ENCODE assay signal across 8 cellular contexts in the genomic region with DNA sequence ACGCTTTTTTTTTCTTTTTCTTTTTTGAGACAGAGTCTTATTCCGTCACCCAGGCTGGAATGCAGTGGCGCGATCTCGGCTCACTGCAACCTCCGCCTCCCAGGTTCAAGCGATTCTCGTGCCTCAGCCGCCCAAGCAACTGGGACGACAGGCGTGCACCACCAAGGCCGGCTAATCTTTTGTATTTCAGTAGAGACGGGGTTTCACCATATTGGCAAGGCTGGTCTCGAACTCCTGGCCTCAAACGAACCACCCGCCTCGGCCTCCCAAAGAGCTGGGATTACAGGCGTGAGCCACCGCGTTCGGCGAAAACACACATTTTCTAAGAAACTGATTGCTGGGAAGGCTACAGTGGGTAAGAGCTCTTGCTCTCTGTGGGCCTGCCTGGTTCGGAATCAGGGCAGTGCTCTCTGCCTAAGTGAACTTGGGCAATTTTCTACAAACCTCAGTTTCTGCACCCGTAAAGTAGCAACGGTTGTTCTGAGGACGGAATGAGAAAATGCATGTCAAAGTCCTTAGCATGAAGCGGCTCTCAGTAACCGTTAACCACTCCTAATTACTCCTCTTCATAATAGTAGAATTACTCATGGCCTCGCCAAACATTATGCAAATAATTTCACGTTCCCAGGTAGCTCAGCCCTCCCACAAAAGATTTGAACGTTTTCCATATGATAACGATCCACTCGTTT. TPM values are rescaled to one million over a fixed set of nuclear protein-coding genes. Genes with fewer than 3 reads are reported as not detected.
A peak's percentile ranks its signal among the peaks of the same experiment; 100 is the strongest.
DNase-seq lines count a peak whose midpoint lies in the region; ATAC-seq and TF ChIP-seq lines count a peak whose summit lies in the region.

No MANE protein-coding gene starts in this region.

- TF ChIP-seq POLR2A in prostate gland (IDR thresholded peaks at IDR 0.05) = no peak

- H3K4me3 ChIP-seq in epithelial cell of esophagus (ENCODE audit: low read length) = peak overlapping the region; percentile 59
- peak overlapping the region; percentile 50 to 52 for H3K4me3 ChIP-seq in prostate gland

- intact Hi-C loops in prostate gland (cut with DNase I) = loop anchor here (2.0 kb wide), 1 partner anchor 46 kb away; no protein-coding TSS in a partner anchor
- intact Hi-C loops in head of caudate nucleus (cut with DNase I) = no loop called here

- peak overlapping the region; percentile 84 to 95 for H3K27ac ChIP-seq in prostate gland

- H3K9me3 ChIP-seq in prostate gland = no peaks in the 10 kb centered on the region

- no peaks in the 10 kb centered on the region for H3K36me3 ChIP-seq in prostate gland

- DNase-seq in DMS79 treated with DMSO at 0.1 percent for 48 hours (lab: John Stamatoyannopoulos, UW) = peak; percentile 35
- no peak for DNase-seq in DMS79 (lab: John Stamatoyannopoulos, UW)
- peak; percentile 66 for DNase-seq in NCI-H526 treated with DMSO at 0.1 percent for 48 hours (lab: John Stamatoyannopoulos, UW)
- DNase-seq in epithelial cell of esophagus (ENCODE audit: low read depth) = peak; percentile 80
- no peak for DNase-seq in prostate gland (ENCODE audit: low spot score)
- no peak for DNase-seq in dedifferentiated amniotic fluid mesenchymal stem cell (ENCODE audit: extremely low spot score)
- DNase-seq in head of caudate nucleus = no peak

- no peaks in the 10 kb centered on the region for H3K27me3 ChIP-seq in prostate gland (replicated peaks; ENCODE audit: insufficient read depth)

- H3K4me1 ChIP-seq in prostate gland (replicated peaks) = no peaks in the 10 kb centered on the region

- ATAC-seq in HG02763 (IDR thresholded peaks at IDR 0.05; ENCODE audit: unreplicated experiment) = no peak

- 74% methylated on average over 33 of the region's 33 CpGs for WGBS in prostate gland

- no peak for TF ChIP-seq CTCF in epithelial cell of esophagus (IDR thresholded peaks at IDR 0.05; ENCODE audit: insufficient read depth, low read depth, low read length, missing control alignments)
- TF ChIP-seq CTCF in prostate gland (IDR thresholded peaks at IDR 0.05) = no peak

RNA-seq across cellular contexts. Expression of a gene that starts 1.0 kb away (rescaled TPM):
- 1 to 10 TPM; 2.1 to 4.1 TPM for total RNA-seq in prostate gland

Comparison
In these comparisons a context has a peak if more than half of its experiments do, and no peak if none do; other contexts are left out.
1. DNase-seq: peak in DMS79 treated with DMSO at 0.1 percent for 48 hours (single experiment), NCI-H526 treated with DMSO at 0.1 percent for 48 hours (single experiment) and epithelial cell of esophagus (single experiment); none in DMS79 (single experiment), prostate gland (single experiment), dedifferentiated amniotic fluid mesenchymal stem cell (single experiment) and head of caudate nucleus (0 of 42).